1 cellular context compared by ENCODE assay signal in genomic region chr3:170154569-170155143, GRCh38.
A peak's percentile ranks its signal among the peaks of the same experiment; 100 is the strongest.
TF ChIP-seq lines count a peak whose summit lies in the region.

No MANE protein-coding gene starts in this region.

TF ChIP-seq in K562, 482 proteins besides CTCF, POLR2A, EP300 and RAD21 (continued from another document and continues in another):
- TF ChIP-seq STAT5A (IDR thresholded peaks at IDR 0.05; ENCODE audit: borderline replicate concordance, low read length) (0 out of 2 replicates have a peak, but pooled peaks have one; percentile 7), MYNN (IDR thresholded peaks at IDR 0.05) (peak; percentile 48; the same call in 1 of the 2 replicates), MYNN (CRISPR knock-in tag; IDR thresholded peaks at IDR 0.05) (no peak), SPI1 (IDR thresholded peaks at IDR 0.05; ENCODE audit: borderline replicate concordance, low read depth, low read length) (peak; percentile 98), NBN (IDR thresholded peaks at IDR 0.05; ENCODE audit: low read depth) (peak; percentile 58; the same call in 1 of the 2 replicates), EWSR1 (IDR thresholded peaks at IDR 0.05; ENCODE audit: borderline replicate concordance, low read depth, partially characterized antibody) (no peak), MEIS2 (IDR thresholded peaks at IDR 0.05; ENCODE audit: partially characterized antibody) (peak; percentile 59), TCF7 (IDR thresholded peaks at IDR 0.05; ENCODE audit: borderline replicate concordance) (peak; percentile 80; the same call in 1 of the 2 replicates), GABPB2 (CRISPR knock-in tag; conservative IDR thresholded peaks at IDR 0.05) (no peak), ZNF3 (CRISPR knock-in tag; IDR thresholded peaks at IDR 0.05) (no peak), ZNF445 (CRISPR knock-in tag; IDR thresholded peaks at IDR 0.05; ENCODE audit: low read depth) (no peak), PRMT5 (CRISPR knock-in tag; IDR thresholded peaks at IDR 0.05) (no peak), REST (CRISPR knock-in tag; IDR thresholded peaks at IDR 0.05; ENCODE audit: low read depth) (no peak), ZNF584 (CRISPR knock-in tag; IDR thresholded peaks at IDR 0.05; ENCODE audit: low read depth) (no peak), MTA2 (IDR thresholded peaks at IDR 0.05; ENCODE audit: low read depth) (no peak), ESRRA (IDR thresholded peaks at IDR 0.05; ENCODE audit: borderline replicate concordance, low read depth) (no peak), CBFA2T2 (conservative IDR thresholded peaks at IDR 0.05) (peak; percentile 63), YBX1 (IDR thresholded peaks at IDR 0.05) (no peak), SREBF1 (IDR thresholded peaks at IDR 0.05; ENCODE audit: borderline replicate concordance, low read depth, low read length) (no peak), MAFK (IDR thresholded peaks at IDR 0.05; ENCODE audit: low read length) (no peak), HDAC1 (IDR thresholded peaks at IDR 0.05) (0 out of 4 replicates have a peak, but pooled peaks of 1 of the 2 experiments have one; percentile 42), TEAD2 (tag; IDR thresholded peaks at IDR 0.05) (no peak), TAL1 (IDR thresholded peaks at IDR 0.05) (peak; percentile 57), TRIM24 (IDR thresholded peaks at IDR 0.05) (peak; percentile 9 to 52; a peak in 1 of 4 replicates), DLX4 (CRISPR knock-in tag; IDR thresholded peaks at IDR 0.05) (no peak), HNRNPL (IDR thresholded peaks at IDR 0.05; ENCODE audit: low read depth, low read length) (no peak), NCOR1 (IDR thresholded peaks at IDR 0.05) (peak; percentile 24; the same call in 1 of the 2 replicates), TEAD4 (IDR thresholded peaks at IDR 0.05; ENCODE audit: low read length) (peak; percentile 36; the same call in 1 of the 2 replicates), TEAD4 (CRISPR knock-in tag; IDR thresholded peaks at IDR 0.05; ENCODE audit: borderline replicate concordance) (no peak), PHB2 (IDR thresholded peaks at IDR 0.05; ENCODE audit: low read depth) (no peak), SETDB1 (IDR thresholded peaks at IDR 0.05; ENCODE audit: low read length) (no peak), ADNP (tag; IDR thresholded peaks at IDR 0.05) (no peak), HEY1 (CRISPR knock-in tag; IDR thresholded peaks at IDR 0.05; ENCODE audit: borderline replicate concordance) (no peak), LEF1 (IDR thresholded peaks at IDR 0.05) (peak; percentile 77), HDAC3 (IDR thresholded peaks at IDR 0.05; ENCODE audit: borderline replicate concordance, partially characterized antibody) (peak; percentile 62), NELFE (IDR thresholded peaks at IDR 0.05; ENCODE audit: insufficient read depth, insufficient read length) (no peak), ZNF212 (CRISPR knock-in tag; IDR thresholded peaks at IDR 0.05) (no peak), GATAD2B (IDR thresholded peaks at IDR 0.05; ENCODE audit: borderline replicate concordance) (no peak), SMAD4 (CRISPR knock-in tag; conservative IDR thresholded peaks at IDR 0.05) (0 out of 2 replicates have a peak, but pooled peaks have one; percentile 36), BRD9 (IDR thresholded peaks at IDR 0.05; ENCODE audit: low read depth, partially characterized antibody) (peak; percentile 78), BCL6 (CRISPR knock-in tag; IDR thresholded peaks at IDR 0.05) (no peak), ILK (tag; IDR thresholded peaks at IDR 0.05; ENCODE audit: borderline replicate concordance, low read depth) (no peak), E2F6 (IDR thresholded peaks at IDR 0.05; ENCODE audit: borderline replicate concordance in 1 of 2, extremely low read depth in 1 of 2, insufficient read depth in 1 of 2, insufficient read length in 1 of 2, low read depth in 1 of 2, low read length in 1 of 2, poor library complexity in 1 of 2, severe bottlenecking in 1 of 2) (no peak), SMARCB1 (IDR thresholded peaks at IDR 0.05; ENCODE audit: insufficient read length, low read depth) (peak; percentile 73), HDAC2 (IDR thresholded peaks at IDR 0.05) (0 out of 2 replicates have a peak, but pooled peaks have one; percentile 24), ATF6 (CRISPR knock-in tag; IDR thresholded peaks at IDR 0.05) (no peak), ZNF561 (CRISPR knock-in tag; conservative IDR thresholded peaks at IDR 0.05) (no peak), MYBL2 (IDR thresholded peaks at IDR 0.05; ENCODE audit: low read depth) (no peak), MYBL2 (CRISPR knock-in tag; IDR thresholded peaks at IDR 0.05; ENCODE audit: borderline replicate concordance) (no peak), DPF2 (IDR thresholded peaks at IDR 0.05) (peak; percentile 91), E2F3 (CRISPR knock-in tag; IDR thresholded peaks at IDR 0.05) (no peak), ZNF778 (CRISPR knock-in tag; IDR thresholded peaks at IDR 0.05) (no peak), RFX7 (CRISPR knock-in tag; IDR thresholded peaks at IDR 0.05) (no peak), MTA1 (IDR thresholded peaks at IDR 0.05; ENCODE audit: borderline replicate concordance) (peak; percentile 40; the same call in 1 of the 2 replicates), HLTF (IDR thresholded peaks at IDR 0.05) (peak; percentile 31; the same call in 1 of the 2 replicates), SP1 (CRISPR knock-in tag; IDR thresholded peaks at IDR 0.05) (no peak), KAT7 (CRISPR knock-in tag; IDR thresholded peaks at IDR 0.05; ENCODE audit: borderline replicate concordance) (0 out of 2 replicates have a peak, but pooled peaks have one; percentile 26)
- TF ChIP-seq, protein P1, sequence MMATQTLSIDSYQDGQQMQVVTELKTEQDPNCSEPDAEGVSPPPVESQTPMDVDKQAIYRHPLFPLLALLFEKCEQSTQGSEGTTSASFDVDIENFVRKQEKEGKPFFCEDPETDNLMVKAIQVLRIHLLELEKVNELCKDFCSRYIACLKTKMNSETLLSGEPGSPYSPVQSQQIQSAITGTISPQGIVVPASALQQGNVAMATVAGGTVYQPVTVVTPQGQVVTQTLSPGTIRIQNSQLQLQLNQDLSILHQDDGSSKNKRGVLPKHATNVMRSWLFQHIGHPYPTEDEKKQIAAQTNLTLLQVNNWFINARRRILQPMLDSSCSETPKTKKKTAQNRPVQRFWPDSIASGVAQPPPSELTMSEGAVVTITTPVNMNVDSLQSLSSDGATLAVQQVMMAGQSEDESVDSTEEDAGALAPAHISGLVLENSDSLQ (IDR thresholded peaks at IDR 0.05) = peak; percentile 55
- TF ChIP-seq, protein P2, sequence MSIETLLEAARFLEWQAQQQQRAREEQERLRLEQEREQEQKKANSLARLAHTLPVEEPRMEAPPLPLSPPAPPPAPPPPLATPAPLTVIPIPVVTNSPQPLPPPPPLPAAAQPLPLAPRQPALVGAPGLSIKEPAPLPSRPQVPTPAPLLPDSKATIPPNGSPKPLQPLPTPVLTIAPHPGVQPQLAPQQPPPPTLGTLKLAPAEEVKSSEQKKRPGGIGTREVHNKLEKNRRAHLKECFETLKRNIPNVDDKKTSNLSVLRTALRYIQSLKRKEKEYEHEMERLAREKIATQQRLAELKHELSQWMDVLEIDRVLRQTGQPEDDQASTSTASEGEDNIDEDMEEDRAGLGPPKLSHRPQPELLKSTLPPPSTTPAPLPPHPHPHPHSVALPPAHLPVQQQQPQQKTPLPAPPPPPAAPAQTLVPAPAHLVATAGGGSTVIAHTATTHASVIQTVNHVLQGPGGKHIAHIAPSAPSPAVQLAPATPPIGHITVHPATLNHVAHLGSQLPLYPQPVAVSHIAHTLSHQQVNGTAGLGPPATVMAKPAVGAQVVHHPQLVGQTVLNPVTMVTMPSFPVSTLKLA (conservative IDR thresholded peaks at IDR 0.05) = 0 out of 4 replicates have a peak, but pooled peaks of 1 of the 2 experiments have one; percentile 17
- TF ChIP-seq, protein P3, sequence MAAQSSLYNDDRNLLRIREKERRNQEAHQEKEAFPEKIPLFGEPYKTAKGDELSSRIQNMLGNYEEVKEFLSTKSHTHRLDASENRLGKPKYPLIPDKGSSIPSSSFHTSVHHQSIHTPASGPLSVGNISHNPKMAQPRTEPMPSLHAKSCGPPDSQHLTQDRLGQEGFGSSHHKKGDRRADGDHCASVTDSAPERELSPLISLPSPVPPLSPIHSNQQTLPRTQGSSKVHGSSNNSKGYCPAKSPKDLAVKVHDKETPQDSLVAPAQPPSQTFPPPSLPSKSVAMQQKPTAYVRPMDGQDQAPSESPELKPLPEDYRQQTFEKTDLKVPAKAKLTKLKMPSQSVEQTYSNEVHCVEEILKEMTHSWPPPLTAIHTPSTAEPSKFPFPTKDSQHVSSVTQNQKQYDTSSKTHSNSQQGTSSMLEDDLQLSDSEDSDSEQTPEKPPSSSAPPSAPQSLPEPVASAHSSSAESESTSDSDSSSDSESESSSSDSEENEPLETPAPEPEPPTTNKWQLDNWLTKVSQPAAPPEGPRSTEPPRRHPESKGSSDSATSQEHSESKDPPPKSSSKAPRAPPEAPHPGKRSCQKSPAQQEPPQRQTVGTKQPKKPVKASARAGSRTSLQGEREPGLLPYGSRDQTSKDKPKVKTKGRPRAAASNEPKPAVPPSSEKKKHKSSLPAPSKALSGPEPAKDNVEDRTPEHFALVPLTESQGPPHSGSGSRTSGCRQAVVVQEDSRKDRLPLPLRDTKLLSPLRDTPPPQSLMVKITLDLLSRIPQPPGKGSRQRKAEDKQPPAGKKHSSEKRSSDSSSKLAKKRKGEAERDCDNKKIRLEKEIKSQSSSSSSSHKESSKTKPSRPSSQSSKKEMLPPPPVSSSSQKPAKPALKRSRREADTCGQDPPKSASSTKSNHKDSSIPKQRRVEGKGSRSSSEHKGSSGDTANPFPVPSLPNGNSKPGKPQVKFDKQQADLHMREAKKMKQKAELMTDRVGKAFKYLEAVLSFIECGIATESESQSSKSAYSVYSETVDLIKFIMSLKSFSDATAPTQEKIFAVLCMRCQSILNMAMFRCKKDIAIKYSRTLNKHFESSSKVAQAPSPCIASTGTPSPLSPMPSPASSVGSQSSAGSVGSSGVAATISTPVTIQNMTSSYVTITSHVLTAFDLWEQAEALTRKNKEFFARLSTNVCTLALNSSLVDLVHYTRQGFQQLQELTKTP (IDR thresholded peaks at IDR 0.05; ENCODE audit: low read depth in 1 of 2, partially characterized antibody in 2 of 2) = peak in 1 of 2 experiments; percentile 46
- TF ChIP-seq, protein P4, sequence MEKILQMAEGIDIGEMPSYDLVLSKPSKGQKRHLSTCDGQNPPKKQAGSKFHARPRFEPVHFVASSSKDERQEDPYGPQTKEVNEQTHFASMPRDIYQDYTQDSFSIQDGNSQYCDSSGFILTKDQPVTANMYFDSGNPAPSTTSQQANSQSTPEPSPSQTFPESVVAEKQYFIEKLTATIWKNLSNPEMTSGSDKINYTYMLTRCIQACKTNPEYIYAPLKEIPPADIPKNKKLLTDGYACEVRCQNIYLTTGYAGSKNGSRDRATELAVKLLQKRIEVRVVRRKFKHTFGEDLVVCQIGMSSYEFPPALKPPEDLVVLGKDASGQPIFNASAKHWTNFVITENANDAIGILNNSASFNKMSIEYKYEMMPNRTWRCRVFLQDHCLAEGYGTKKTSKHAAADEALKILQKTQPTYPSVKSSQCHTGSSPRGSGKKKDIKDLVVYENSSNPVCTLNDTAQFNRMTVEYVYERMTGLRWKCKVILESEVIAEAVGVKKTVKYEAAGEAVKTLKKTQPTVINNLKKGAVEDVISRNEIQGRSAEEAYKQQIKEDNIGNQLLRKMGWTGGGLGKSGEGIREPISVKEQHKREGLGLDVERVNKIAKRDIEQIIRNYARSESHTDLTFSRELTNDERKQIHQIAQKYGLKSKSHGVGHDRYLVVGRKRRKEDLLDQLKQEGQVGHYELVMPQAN (IDR thresholded peaks at IDR 0.05; ENCODE audit: borderline replicate concordance) = 0 out of 2 replicates have a peak, but pooled peaks have one; percentile 18
